ENCODE assay signal across 9 cellular contexts in genomic region chr21:16279658-16280581, GRCh38.
DNase-seq lines count a peak whose midpoint lies in the region; FAIRE-seq and TF ChIP-seq lines count a peak whose summit lies in the region.
"Had no signal": no experiment of that assay in that cellular context is flagged by ENCODE, and none has a peak within 500 bp of the region (broad histone marks: within the 10 kb centered on the region; RNA-seq: fewer than 3 reads in every experiment).

No MANE protein-coding gene starts in this region.

- H2AFZ ChIP-seq in astrocyte (ENCODE audit: low read depth, low read length), result peak overlapping the region; percentile 38

- H3K9me3 Mint-ChIP-seq in astrocyte (ENCODE audit: unreplicated experiment), result no peaks in the 10 kb centered on the region

- H3K36me3 ChIP-seq in astrocyte (ENCODE audit: insufficient read depth, low read length), result no peaks in the 10 kb centered on the region
- no peaks in the 10 kb centered on the region for H3K36me3 ChIP-seq in A673 (ENCODE audit: insufficient read depth, low read length, poor library complexity, severe bottlenecking)

- peak overlapping the region; percentile 92 for H3K27ac Mint-ChIP-seq in astrocyte (ENCODE audit: unreplicated experiment)

- peaks cover 27% of the 10 kb centered on the region for H3K79me2 ChIP-seq in astrocyte (ENCODE audit: insufficient read depth, low read length)

- H3K4me3 Mint-ChIP-seq in astrocyte (ENCODE audit: unreplicated experiment), result peak overlapping the region; percentile 43

- H3K27ac ChIP-seq in astrocyte (ENCODE audit: low read depth, low read length) (peak overlapping the region; percentile 61), A673 (ENCODE audit: low read depth, low read length, poor library complexity, severe bottlenecking) (no peak overlapping the region)

- no TSS peak for BruUV-seq in A673 (replicated peaks; lab: Mats Ljungman, UMichigan)

- no peaks in the 10 kb centered on the region for H3K27me3 Mint-ChIP-seq in astrocyte (ENCODE audit: low read depth, unreplicated experiment)

- no peaks in the 10 kb centered on the region for H3K36me3 Mint-ChIP-seq in astrocyte (ENCODE audit: low read depth, unreplicated experiment)

- CTCF ChIA-PET in A673 (lab: Charles Lee), result no interaction called here

- H3K4me3 ChIP-seq in astrocyte (ENCODE audit: insufficient read depth, low read depth, low read length) (peak overlapping the region; percentile 57), A673 (ENCODE audit: low read depth, low read length, poor library complexity, severe bottlenecking) (no peak overlapping the region)

- intact Hi-C loops in A673 (cut with micrococcal nuclease; ENCODE audit: unreplicated experiment), result no loop called here

- peak overlapping the region; percentile 80 for H3K9ac ChIP-seq in astrocyte (ENCODE audit: low read length)

- H4K20me1 ChIP-seq in astrocyte (ENCODE audit: insufficient read depth, low read length), result no peaks in the 10 kb centered on the region

- FAIRE-seq in astrocyte (lab: Jason Lieb, UNC), result peak; percentile 5
- FAIRE-seq: bronchial epithelial cell had no signal

- H3K9me3 ChIP-seq in astrocyte (ENCODE audit: insufficient read depth, low read depth, low read length) (no peaks in the 10 kb centered on the region), A673 (ENCODE audit: low read depth, low read length, poor library complexity, severe bottlenecking) (no peaks in the 10 kb centered on the region)

- H3K4me1 ChIP-seq in astrocyte (ENCODE audit: insufficient read depth, low read length), result peaks cover 34% of the 10 kb centered on the region
- no peaks in the 10 kb centered on the region for H3K4me1 ChIP-seq in A673 (ENCODE audit: insufficient read depth, low read length, poor library complexity, severe bottlenecking)

- H3K4me2 ChIP-seq in astrocyte (ENCODE audit: low read length), result peak overlapping the region; percentile 94

- peaks cover 11% of the 10 kb centered on the region for H3K4me1 Mint-ChIP-seq in astrocyte (ENCODE audit: low read depth, unreplicated experiment)

- peak; percentile 35 for DNase-seq in EL
- DNase-seq in astrocyte (ENCODE audit: low read depth), result peak; percentile 71
- peak; percentile 66 to 71 for DNase-seq in hippocampal formation (lab: John Stamatoyannopoulos, UW)
- peak; percentile 83 for DNase-seq in putamen (ENCODE audit: low spot score)
- no peak for DNase-seq in NK-92 treated with Interleukin-12 subunit alpha and Interleukin-12 subunit beta, amount 100 ng/mL, for 24 hours (lab: John Stamatoyannopoulos, UW)
- no peak for DNase-seq in A673 (ENCODE audit: low spot score)
- no peak for DNase-seq in NCI-H446 (lab: John Stamatoyannopoulos, UW)
- no peak for DNase-seq in NCI-H748 treated with DMSO at 0.1 percent for 48 hours (lab: John Stamatoyannopoulos, UW)

- POLR2A ChIA-PET in A673 (lab: Charles Lee; ENCODE audit: low non-redundant PET), result no interaction called here

- no peaks in the 10 kb centered on the region for H3K27me3 ChIP-seq in astrocyte (ENCODE audit: insufficient read depth, low read length)
- H3K27me3 ChIP-seq in A673 (replicated peaks; ENCODE audit: insufficient read depth, low read depth, low read length, poor library complexity), result no peaks in the 10 kb centered on the region

- TF ChIP-seq CTCF in astrocyte (IDR thresholded peaks at IDR 0.05; ENCODE audit: insufficient read depth, low read depth, low read length), result no peak
- no peak for TF ChIP-seq CTCF in A673 (conservative IDR thresholded peaks at IDR 0.05; ENCODE audit: low read depth, low read length)

Comparison
In these comparisons a context has a peak if more than half of its experiments do, and no peak if none do; other contexts are left out.
1. DNase-seq: peak in EL (single experiment), astrocyte (single experiment), hippocampal formation (2 of 2) and putamen (single experiment); none in NK-92 treated with Interleukin-12 subunit alpha and Interleukin-12 subunit beta, amount 100 ng/mL, for 24 hours (single experiment), A673 (single experiment), NCI-H446 (0 of 2) and NCI-H748 treated with DMSO at 0.1 percent for 48 hours (single experiment).